In the genomic region with DNA sequence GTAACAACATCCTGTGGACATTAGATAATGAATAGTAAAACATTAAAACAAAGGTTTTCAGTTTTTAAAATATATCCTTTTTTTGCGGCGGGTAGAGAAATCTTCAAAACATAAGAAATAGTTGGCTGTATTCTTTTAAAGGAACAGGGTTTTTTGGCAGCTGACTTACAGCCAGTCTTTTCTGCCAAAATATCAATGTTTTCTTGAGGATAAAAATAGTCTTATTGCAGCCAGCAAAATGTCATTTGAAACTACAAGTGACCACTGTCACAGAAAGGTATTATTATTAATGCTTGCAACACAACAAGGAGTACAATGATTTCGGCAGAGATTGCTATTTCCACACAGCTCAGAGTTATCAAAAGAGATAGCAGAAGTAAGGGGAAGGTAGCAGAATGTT, we compare ENCODE assay signal across 1 cellular context.
TF ChIP-seq lines count a peak whose summit lies in the region.

No MANE protein-coding gene starts in this region.

TF ChIP-seq in GM23338, 12 proteins besides CTCF, POLR2A, EP300 and RAD21 (continued from another document):
- TF ChIP-seq, protein P1, sequence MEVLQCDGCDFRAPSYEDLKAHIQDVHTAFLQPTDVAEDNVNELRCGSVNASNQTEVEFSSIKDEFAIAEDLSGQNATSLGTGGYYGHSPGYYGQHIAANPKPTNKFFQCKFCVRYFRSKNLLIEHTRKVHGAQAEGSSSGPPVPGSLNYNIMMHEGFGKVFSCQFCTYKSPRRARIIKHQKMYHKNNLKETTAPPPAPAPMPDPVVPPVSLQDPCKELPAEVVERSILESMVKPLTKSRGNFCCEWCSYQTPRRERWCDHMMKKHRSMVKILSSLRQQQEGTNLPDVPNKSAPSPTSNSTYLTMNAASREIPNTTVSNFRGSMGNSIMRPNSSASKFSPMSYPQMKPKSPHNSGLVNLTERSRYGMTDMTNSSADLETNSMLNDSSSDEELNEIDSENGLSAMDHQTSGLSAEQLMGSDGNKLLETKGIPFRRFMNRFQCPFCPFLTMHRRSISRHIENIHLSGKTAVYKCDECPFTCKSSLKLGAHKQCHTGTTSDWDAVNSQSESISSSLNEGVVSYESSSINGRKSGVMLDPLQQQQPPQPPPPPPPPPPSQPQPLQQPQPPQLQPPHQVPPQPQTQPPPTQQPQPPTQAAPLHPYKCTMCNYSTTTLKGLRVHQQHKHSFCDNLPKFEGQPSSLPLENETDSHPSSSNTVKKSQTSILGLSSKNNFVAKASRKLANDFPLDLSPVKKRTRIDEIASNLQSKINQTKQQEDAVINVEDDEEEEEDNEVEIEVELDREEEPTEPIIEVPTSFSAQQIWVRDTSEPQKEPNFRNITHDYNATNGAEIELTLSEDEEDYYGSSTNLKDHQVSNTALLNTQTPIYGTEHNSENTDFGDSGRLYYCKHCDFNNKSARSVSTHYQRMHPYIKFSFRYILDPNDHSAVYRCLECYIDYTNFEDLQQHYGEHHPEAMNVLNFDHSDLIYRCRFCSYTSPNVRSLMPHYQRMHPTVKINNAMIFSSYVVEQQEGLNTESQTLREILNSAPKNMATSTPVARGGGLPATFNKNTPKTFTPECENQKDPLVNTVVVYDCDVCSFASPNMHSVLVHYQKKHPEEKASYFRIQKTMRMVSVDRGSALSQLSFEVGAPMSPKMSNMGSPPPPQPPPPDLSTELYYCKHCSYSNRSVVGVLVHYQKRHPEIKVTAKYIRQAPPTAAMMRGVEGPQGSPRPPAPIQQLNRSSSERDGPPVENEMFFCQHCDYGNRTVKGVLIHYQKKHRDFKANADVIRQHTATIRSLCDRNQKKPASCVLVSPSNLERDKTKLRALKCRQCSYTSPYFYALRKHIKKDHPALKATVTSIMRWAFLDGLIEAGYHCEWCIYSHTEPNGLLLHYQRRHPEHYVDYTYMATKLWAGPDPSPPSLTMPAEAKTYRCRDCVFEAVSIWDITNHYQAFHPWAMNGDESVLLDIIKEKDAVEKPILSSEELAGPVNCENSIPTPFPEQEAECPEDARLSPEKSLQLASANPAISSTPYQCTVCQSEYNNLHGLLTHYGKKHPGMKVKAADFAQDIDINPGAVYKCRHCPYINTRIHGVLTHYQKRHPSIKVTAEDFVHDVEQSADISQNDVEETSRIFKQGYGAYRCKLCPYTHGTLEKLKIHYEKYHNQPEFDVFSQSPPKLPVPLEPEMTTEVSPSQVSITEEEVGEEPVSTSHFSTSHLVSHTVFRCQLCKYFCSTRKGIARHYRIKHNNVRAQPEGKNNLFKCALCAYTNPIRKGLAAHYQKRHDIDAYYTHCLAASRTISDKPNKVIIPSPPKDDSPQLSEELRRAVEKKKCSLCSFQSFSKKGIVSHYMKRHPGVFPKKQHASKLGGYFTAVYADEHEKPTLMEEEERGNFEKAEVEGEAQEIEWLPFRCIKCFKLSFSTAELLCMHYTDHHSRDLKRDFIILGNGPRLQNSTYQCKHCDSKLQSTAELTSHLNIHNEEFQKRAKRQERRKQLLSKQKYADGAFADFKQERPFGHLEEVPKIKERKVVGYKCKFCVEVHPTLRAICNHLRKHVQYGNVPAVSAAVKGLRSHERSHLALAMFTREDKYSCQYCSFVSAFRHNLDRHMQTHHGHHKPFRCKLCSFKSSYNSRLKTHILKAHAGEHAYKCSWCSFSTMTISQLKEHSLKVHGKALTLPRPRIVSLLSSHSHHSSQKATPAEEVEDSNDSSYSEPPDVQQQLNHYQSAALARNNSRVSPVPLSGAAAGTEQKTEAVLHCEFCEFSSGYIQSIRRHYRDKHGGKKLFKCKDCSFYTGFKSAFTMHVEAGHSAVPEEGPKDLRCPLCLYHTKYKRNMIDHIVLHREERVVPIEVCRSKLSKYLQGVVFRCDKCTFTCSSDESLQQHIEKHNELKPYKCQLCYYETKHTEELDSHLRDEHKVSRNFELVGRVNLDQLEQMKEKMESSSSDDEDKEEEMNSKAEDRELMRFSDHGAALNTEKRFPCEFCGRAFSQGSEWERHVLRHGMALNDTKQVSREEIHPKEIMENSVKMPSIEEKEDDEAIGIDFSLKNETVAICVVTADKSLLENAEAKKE (CRISPR knock-in tag; IDR thresholded peaks at IDR 0.05): no peak
- TF ChIP-seq, protein P2, sequence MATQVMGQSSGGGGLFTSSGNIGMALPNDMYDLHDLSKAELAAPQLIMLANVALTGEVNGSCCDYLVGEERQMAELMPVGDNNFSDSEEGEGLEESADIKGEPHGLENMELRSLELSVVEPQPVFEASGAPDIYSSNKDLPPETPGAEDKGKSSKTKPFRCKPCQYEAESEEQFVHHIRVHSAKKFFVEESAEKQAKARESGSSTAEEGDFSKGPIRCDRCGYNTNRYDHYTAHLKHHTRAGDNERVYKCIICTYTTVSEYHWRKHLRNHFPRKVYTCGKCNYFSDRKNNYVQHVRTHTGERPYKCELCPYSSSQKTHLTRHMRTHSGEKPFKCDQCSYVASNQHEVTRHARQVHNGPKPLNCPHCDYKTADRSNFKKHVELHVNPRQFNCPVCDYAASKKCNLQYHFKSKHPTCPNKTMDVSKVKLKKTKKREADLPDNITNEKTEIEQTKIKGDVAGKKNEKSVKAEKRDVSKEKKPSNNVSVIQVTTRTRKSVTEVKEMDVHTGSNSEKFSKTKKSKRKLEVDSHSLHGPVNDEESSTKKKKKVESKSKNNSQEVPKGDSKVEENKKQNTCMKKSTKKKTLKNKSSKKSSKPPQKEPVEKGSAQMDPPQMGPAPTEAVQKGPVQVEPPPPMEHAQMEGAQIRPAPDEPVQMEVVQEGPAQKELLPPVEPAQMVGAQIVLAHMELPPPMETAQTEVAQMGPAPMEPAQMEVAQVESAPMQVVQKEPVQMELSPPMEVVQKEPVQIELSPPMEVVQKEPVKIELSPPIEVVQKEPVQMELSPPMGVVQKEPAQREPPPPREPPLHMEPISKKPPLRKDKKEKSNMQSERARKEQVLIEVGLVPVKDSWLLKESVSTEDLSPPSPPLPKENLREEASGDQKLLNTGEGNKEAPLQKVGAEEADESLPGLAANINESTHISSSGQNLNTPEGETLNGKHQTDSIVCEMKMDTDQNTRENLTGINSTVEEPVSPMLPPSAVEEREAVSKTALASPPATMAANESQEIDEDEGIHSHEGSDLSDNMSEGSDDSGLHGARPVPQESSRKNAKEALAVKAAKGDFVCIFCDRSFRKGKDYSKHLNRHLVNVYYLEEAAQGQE (IDR thresholded peaks at IDR 0.05; ENCODE audit: unreplicated experiment): no peak
- no peak for TF ChIP-seq NANOG (IDR thresholded peaks at IDR 0.05; ENCODE audit: borderline replicate concordance)
- no peak for TF ChIP-seq EZH2phosphoT487 (IDR thresholded peaks at IDR 0.05; ENCODE audit: unreplicated experiment)
- no peak for TF ChIP-seq ZNF331 (CRISPR knock-in tag; IDR thresholded peaks at IDR 0.05; ENCODE audit: low read depth)
- TF ChIP-seq EZH2 (IDR thresholded peaks at IDR 0.05; ENCODE audit: low read depth, unreplicated experiment): no peak
- TF ChIP-seq STAT1 (IDR thresholded peaks at IDR 0.05; ENCODE audit: unreplicated experiment): no peak
